In the genomic region with DNA sequence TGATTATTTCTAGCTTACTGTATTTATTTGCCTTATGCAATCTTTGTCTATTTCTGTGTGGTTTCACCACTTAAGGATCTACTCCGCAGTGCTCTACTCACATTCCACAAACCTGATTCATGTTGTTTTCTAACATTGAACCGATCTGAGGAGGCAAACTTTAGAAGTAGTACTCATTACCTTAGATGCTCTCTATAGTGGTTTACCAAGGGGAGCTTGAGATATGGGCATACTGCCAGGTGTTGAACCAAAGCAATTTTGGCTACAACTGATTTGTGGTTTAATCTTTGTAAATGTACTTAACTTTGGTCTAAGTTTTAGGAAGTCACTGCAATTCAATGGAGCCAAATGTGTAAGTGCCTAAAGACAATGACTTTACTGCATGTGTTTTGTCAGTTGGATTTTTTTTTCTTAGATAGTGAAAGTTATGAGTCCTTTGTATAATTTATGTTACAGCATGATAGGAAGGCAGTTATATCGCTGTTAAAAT, we compare ENCODE assay signal across 11 cellular contexts. TPM values are rescaled to one million over a fixed set of nuclear protein-coding genes. Genes with fewer than 3 reads are reported as not detected.
DNase-seq lines count a peak whose midpoint lies in the region; ATAC-seq, FAIRE-seq and TF ChIP-seq lines count a peak whose summit lies in the region.
"Had no signal": no experiment of that assay in that cellular context is flagged by ENCODE, and none has a peak within 500 bp of the region (broad histone marks: within the 10 kb centered on the region; RNA-seq: fewer than 3 reads in every experiment).

No MANE protein-coding gene starts in this region.

- 27% methylated on average over 3 of the region's 3 CpGs for WGBS in A549 (ENCODE audit: missing lambda C conversion rate)

- H3K9me3 Mint-ChIP-seq in activated T-helper 2 cell treated with anti-CD3 and anti-CD28 coated beads, Interferon-gamma antibody, Interleukin-2, Interleukin-4, amounts not matched to agents 10 μg/mL and 5 μg/mL and 100 μg/mL, durations not matched to agents 14 hours and 24 hours and 36 hours: no peaks in the 10 kb centered on the region
- H3K9me3 Mint-ChIP-seq: activated CD4-positive, alpha-beta T cell treated with anti-CD3 and anti-CD28 coated beads, Interleukin-2, amount 10 ng/mL, durations not matched to agents 7 days and 5 days; endodermal cell had no signal

- TF ChIP-seq CTCF in A549 (IDR thresholded peaks at IDR 0.05): no peak
- no peak for TF ChIP-seq CTCF in PC-9 (conservative IDR thresholded peaks at IDR 0.05)

- BruUV-seq in PC-9 (replicated peaks; lab: Mats Ljungman, UMichigan): no TSS peak

- no peaks in the 10 kb centered on the region for H3K27me3 ChIP-seq in PC-9 (ENCODE audit: insufficient read depth, low read depth)

- no peak overlapping the region for H3K27ac Mint-ChIP-seq in activated T-helper 2 cell treated with anti-CD3 and anti-CD28 coated beads, Interferon-gamma antibody, Interleukin-2, Interleukin-4, amounts not matched to agents 10 μg/mL and 5 μg/mL and 100 μg/mL, durations not matched to agents 14 hours and 24 hours and 36 hours
- H3K27ac Mint-ChIP-seq: activated CD4-positive, alpha-beta T cell treated with anti-CD3 and anti-CD28 coated beads, Interleukin-2, amount 10 ng/mL, durations not matched to agents 7 days and 5 days; endodermal cell had no signal

- H3K4me1 ChIP-seq in A549 (peaks cover 38% of the 10 kb centered on the region), PC-9 (replicated peaks; ENCODE audit: insufficient read depth) (peaks cover 24% of the 10 kb centered on the region)

- no peaks in the 10 kb centered on the region for H3K4me1 Mint-ChIP-seq in activated T-helper 2 cell treated with anti-CD3 and anti-CD28 coated beads, Interferon-gamma antibody, Interleukin-2, Interleukin-4, amounts not matched to agents 10 μg/mL and 5 μg/mL and 100 μg/mL, durations not matched to agents 14 hours and 24 hours and 36 hours (ENCODE audit: low read depth)
- H3K4me1 Mint-ChIP-seq: activated CD4-positive, alpha-beta T cell treated with anti-CD3 and anti-CD28 coated beads, Interleukin-2, amount 10 ng/mL, durations not matched to agents 7 days and 5 days had no signal

- intact Hi-C loops in PC-9 (cut with micrococcal nuclease; ENCODE audit: unreplicated experiment): loop anchor here (2.0 to 10.0 kb wide), 2 partner anchors 47 to 171 kb away; no protein-coding TSS in a partner anchor
- intact Hi-C loops in activated T-helper 2 cell treated with anti-CD3 and anti-CD28 coated beads, Interferon-gamma antibody, Interleukin-2, Interleukin-4, amounts not matched to agents 10 μg/mL and 5 μg/mL and 100 μg/mL, durations not matched to agents 14 hours and 24 hours and 36 hours (cut with micrococcal nuclease): no loop called here

- no peak for TF ChIP-seq POLR2A in A549 (IDR thresholded peaks at IDR 0.05; ENCODE audit: low read length)

- no peak overlapping the region for H3K4me3 Mint-ChIP-seq in activated T-helper 2 cell treated with anti-CD3 and anti-CD28 coated beads, Interferon-gamma antibody, Interleukin-2, Interleukin-4, amounts not matched to agents 10 μg/mL and 5 μg/mL and 100 μg/mL, durations not matched to agents 14 hours and 24 hours and 36 hours (ENCODE audit: low read depth)
- H3K4me3 Mint-ChIP-seq: activated CD4-positive, alpha-beta T cell treated with anti-CD3 and anti-CD28 coated beads, Interleukin-2, amount 10 ng/mL, durations not matched to agents 7 days and 5 days; endodermal cell had no signal

- CTCF ChIA-PET in A549 (lab: Yijun Ruan, JAX) (no interaction called here), PC-9 (lab: Charles Lee) (interaction anchor here (0.6 kb wide), 1 partner anchor 50 kb away, joined by 3 read pairs; a partner anchor contains a TSS)

- H3K4me2 ChIP-seq in A549: peak overlapping the region; percentile 58
- peak overlapping the region; percentile 8 for H3K4me2 ChIP-seq in PC-9

- H3K27ac ChIP-seq in A549 (peak overlapping the region; percentile 54 to 80; a peak in 4 of 6 replicates), PC-9 (peak overlapping the region; percentile 81)

- H3K4me3 ChIP-seq in A549 (no peak overlapping the region), PC-9 (no peak overlapping the region)

- no peaks in the 10 kb centered on the region for H3K79me2 ChIP-seq in PC-9 (ENCODE audit: low read depth)

- no peaks in the 10 kb centered on the region for H3K9me2 ChIP-seq in PC-9 (ENCODE audit: insufficient read depth)

- 0 out of 2 replicates have a peak, but pooled peaks cover 3% of the 10 kb centered on the region for H3F3A ChIP-seq in PC-9 (ENCODE audit: insufficient read depth, low read depth)

- peak; percentile 45 to 66; a peak in 2 of 5 replicates for TF ChIP-seq EP300 in A549 (IDR thresholded peaks at IDR 0.05)

- no peak for FAIRE-seq in A549 (lab: Jason Lieb, UNC)

- ATAC-seq in A549 (peak; percentile 91 to 94), GM18858 (IDR thresholded peaks at IDR 0.05; ENCODE audit: unreplicated experiment) (no peak)

- H3K9me3 ChIP-seq in A549 (no peaks in the 10 kb centered on the region), PC-9 (ENCODE audit: insufficient read depth, low read depth) (no peaks in the 10 kb centered on the region)

- no peaks in the 10 kb centered on the region for H4K20me1 ChIP-seq in PC-9 (ENCODE audit: insufficient read depth)

- H2AFZ ChIP-seq in PC-9: no peak overlapping the region

- no peaks in the 10 kb centered on the region for H3K36me3 Mint-ChIP-seq in activated T-helper 2 cell treated with anti-CD3 and anti-CD28 coated beads, Interferon-gamma antibody, Interleukin-2, Interleukin-4, amounts not matched to agents 10 μg/mL and 5 μg/mL and 100 μg/mL, durations not matched to agents 14 hours and 24 hours and 36 hours (ENCODE audit: low read depth)

- POLR2A ChIA-PET in A549 (lab: Yijun Ruan, JAX) (no interaction called here), PC-9 (lab: Charles Lee; ENCODE audit: unreplicated experiment) (no interaction called here)

- no peak; a peak in 1 of 5 replicates for TF ChIP-seq RAD21 in A549 (conservative IDR thresholded peaks at IDR 0.05 in 1 of 2, IDR thresholded peaks at IDR 0.05 in 1 of 2)

- DNase-seq in A549 (ENCODE audit: low read depth in 1 of 2, low spot score in 1 of 2) (peak; percentile 10 to 77), HCEC 1CT (peak; percentile 97), PC-9 (peak; percentile 49 to 70), fibroblast of the conjunctiva (ENCODE audit: low read depth) (peak; percentile 93), activated gamma-delta T cell (lab: John Stamatoyannopoulos, UW) (no peak), iPS-NIHi7 (ENCODE audit: extremely low spot score) (no peak)
- DNase-seq in activated T-helper 2 cell treated with anti-CD3 and anti-CD28 coated beads, Interferon-gamma antibody, Interleukin-2, Interleukin-4, amounts not matched to agents 10 μg/mL and 5 μg/mL and 100 μg/mL, durations not matched to agents 14 hours and 24 hours and 36 hours (ENCODE audit: low spot score): no peak
- DNase-seq: activated CD4-positive, alpha-beta T cell treated with anti-CD3 and anti-CD28 coated beads, Interleukin-2, amount 10 ng/mL, durations not matched to agents 7 days and 5 days; COR-L47; endodermal cell had no signal

- no peaks in the 10 kb centered on the region for H3K27me3 Mint-ChIP-seq in activated T-helper 2 cell treated with anti-CD3 and anti-CD28 coated beads, Interferon-gamma antibody, Interleukin-2, Interleukin-4, amounts not matched to agents 10 μg/mL and 5 μg/mL and 100 μg/mL, durations not matched to agents 14 hours and 24 hours and 36 hours (ENCODE audit: low read depth)
- H3K27me3 Mint-ChIP-seq: activated CD4-positive, alpha-beta T cell treated with anti-CD3 and anti-CD28 coated beads, Interleukin-2, amount 10 ng/mL, durations not matched to agents 7 days and 5 days had no signal

- no peaks in the 10 kb centered on the region for H3K36me3 ChIP-seq in PC-9 (ENCODE audit: low read depth)

TF ChIP-seq in A549, 52 proteins besides CTCF, POLR2A, EP300 and RAD21:
- TF ChIP-seq GATA3 (IDR thresholded peaks at IDR 0.05; ENCODE audit: borderline replicate concordance) (peak; percentile 54; the same call in 1 of the 2 replicates), JUN (IDR thresholded peaks at IDR 0.05) (peak; percentile 56 to 61; a peak in 3 of 5 replicates), JUNB (IDR thresholded peaks at IDR 0.05) (peak; percentile 88), FOSL2 (IDR thresholded peaks at IDR 0.05) (peak; percentile 78), FOSL2 (CRISPR knock-in tag; IDR thresholded peaks at IDR 0.05) (peak; percentile 92), TFCP2L1 (CRISPR knock-in tag; IDR thresholded peaks at IDR 0.05) (no peak), FOXS1 (CRISPR knock-in tag; IDR thresholded peaks at IDR 0.05) (no peak), MAFK (IDR thresholded peaks at IDR 0.05; ENCODE audit: partially characterized antibody) (no peak), CEBPB (IDR thresholded peaks at IDR 0.05) (peak; percentile 83 to 88; a peak in 3 of 4 replicates), FOSB (CRISPR knock-in tag; IDR thresholded peaks at IDR 0.05) (no peak)
- TF ChIP-seq, protein P1, sequence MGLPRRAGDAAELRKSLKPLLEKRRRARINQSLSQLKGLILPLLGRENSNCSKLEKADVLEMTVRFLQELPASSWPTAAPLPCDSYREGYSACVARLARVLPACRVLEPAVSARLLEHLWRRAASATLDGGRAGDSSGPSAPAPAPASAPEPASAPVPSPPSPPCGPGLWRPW (IDR thresholded peaks at IDR 0.05): peak; percentile 76
- TF ChIP-seq, protein P2, sequence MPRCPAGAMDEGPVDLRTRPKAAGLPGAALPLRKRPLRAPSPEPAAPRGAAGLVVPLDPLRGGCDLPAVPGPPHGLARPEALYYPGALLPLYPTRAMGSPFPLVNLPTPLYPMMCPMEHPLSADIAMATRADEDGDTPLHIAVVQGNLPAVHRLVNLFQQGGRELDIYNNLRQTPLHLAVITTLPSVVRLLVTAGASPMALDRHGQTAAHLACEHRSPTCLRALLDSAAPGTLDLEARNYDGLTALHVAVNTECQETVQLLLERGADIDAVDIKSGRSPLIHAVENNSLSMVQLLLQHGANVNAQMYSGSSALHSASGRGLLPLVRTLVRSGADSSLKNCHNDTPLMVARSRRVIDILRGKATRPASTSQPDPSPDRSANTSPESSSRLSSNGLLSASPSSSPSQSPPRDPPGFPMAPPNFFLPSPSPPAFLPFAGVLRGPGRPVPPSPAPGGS (IDR thresholded peaks at IDR 0.05): peak; percentile 60; the same call in 1 of the 3 replicates

RNA-seq across cellular contexts. Expression of a gene that starts 50.1 kb away (rescaled TPM):
- 1.8 and 2.2 TPM in 2 replicates for polyA plus RNA-seq in A549 (2011; rRNA removed)
- polyA plus RNA-seq in A549 (2012; cell fraction: cytosol; rRNA removed): 0.30 and 0.43 TPM in 2 replicates
- 0.60 and 0.74 TPM in 2 replicates for polyA plus RNA-seq in A549 (2012; cell fraction: nucleus; rRNA removed)
- 0.43 to 0.53 TPM (median 0.50 TPM) in 3 replicates for polyA plus RNA-seq in A549 (2017; fragmentation: RNase III; extraction: RNeasy Plus Mini Kit Qiagen cat#74134 plus additional on column Dnase treatment)
- polyA minus RNA-seq in A549 (2011; rRNA and poly(A)+ RNA removed): 4.6 and 5.0 TPM in 2 replicates
- 67.7 and 71.1 TPM in 2 replicates for total RNA-seq in PC-9 (2021)
- total RNA-seq in activated T-helper 2 cell treated with anti-CD3 and anti-CD28 coated beads, Interferon-gamma antibody, Interleukin-2, Interleukin-4, amounts not matched to agents 10 μg/mL and 5 μg/mL and 100 μg/mL, durations not matched to agents 14 hours and 24 hours and 36 hours: not detected in 2 replicates

Comparison
In these comparisons a context has a peak if more than half of its experiments do, and no peak if none do; other contexts are left out.
1. DNase-seq: peak in A549 (2 of 2), HCEC 1CT (single experiment), PC-9 (2 of 2) and fibroblast of the conjunctiva (single experiment); none in activated gamma-delta T cell (single experiment), iPS-NIHi7 (single experiment) and activated T-helper 2 cell treated with anti-CD3 and anti-CD28 coated beads, Interferon-gamma antibody, Interleukin-2, Interleukin-4, amounts not matched to agents 10 μg/mL and 5 μg/mL and 100 μg/mL, durations not matched to agents 14 hours and 24 hours and 36 hours (single experiment).
2. RNA of a gene that starts 50.1 kb away (total RNA-seq): 67.7 to 71.1 TPM in PC-9; not detected in activated T-helper 2 cell treated with anti-CD3 and anti-CD28 coated beads, Interferon-gamma antibody, Interleukin-2, Interleukin-4, amounts not matched to agents 10 μg/mL and 5 μg/mL and 100 μg/mL, durations not matched to agents 14 hours and 24 hours and 36 hours; every median in the first group is over 10 times any median in the second.